Comparison of ENCODE assay signal across 9 cellular contexts in the genomic region with DNA sequence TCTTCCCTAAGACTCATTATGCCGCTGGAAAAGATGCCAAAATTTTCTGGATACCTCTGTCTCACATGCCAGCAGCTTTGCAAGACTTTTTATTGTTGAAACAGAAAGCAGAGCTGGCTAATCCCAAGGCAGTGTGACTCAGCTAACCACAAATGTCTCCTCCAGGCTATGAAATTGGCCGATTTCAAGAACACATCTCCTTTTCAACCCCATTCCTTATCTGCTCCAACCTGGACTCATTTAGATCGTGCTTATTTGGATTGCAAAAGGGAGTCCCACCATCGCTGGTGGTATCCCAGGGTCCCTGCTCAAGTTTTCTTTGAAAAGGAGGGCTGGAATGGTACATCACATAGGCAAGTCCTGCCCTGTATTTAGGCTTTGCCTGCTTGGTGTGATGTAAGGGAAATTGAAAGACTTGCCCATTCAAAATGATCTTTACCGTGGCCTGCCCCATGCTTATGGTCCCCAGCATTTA. TPM values are rescaled to one million over a fixed set of nuclear protein-coding genes. Genes with fewer than 3 reads are reported as not detected.
DNase-seq lines count a peak whose midpoint lies in the region; TF ChIP-seq lines count a peak whose summit lies in the region.
"Had no signal": no experiment of that assay in that cellular context is flagged by ENCODE, and none has a peak within 500 bp of the region (broad histone marks: within the 10 kb centered on the region; RNA-seq: fewer than 3 reads in every experiment).

No MANE protein-coding gene starts in this region.

- H3K27ac ChIP-seq in OCI-LY3 (ENCODE audit: low read length) = no peak overlapping the region

- no peaks in the 10 kb centered on the region for H3K36me3 Mint-ChIP-seq in activated CD4-positive, alpha-beta memory T cell treated with anti-CD3 and anti-CD28 coated beads for 36 hours
- H3K36me3 Mint-ChIP-seq in activated CD4-positive, alpha-beta memory T cell treated with anti-CD3 and anti-CD28 coated beads, Interleukin-2, amount 10 ng/mL, durations not matched to agents 7 days and 5 days (ENCODE audit: low read depth) = no peaks in the 10 kb centered on the region

- DNase-seq in activated CD4-positive, alpha-beta memory T cell treated with anti-CD3 and anti-CD28 coated beads for 36 hours = peak; percentile 31
- DNase-seq in activated CD4-positive, alpha-beta memory T cell treated with anti-CD3 and anti-CD28 coated beads, Interleukin-2, amount 10 ng/mL, durations not matched to agents 7 days and 5 days = no peak
- DNase-seq in dermis blood vessel endothelial cell = peak; percentile 20
- DNase-seq in smooth muscle cell of the brain vasculature (ENCODE audit: low read depth, low spot score) = peak; percentile 26
- no peak for DNase-seq in GM13976 (ENCODE audit: low spot score)
- DNase-seq in activated effector memory CD4-positive, alpha-beta T cell treated with Interleukin-2 at 50 U/mL for 16 hours = no peak
- DNase-seq in NCI-H82 treated with DMSO at 0.1 percent for 48 hours (lab: John Stamatoyannopoulos, UW; ENCODE audit: unreplicated experiment) = no peak
- DNase-seq: naive B cell had no signal

- POLR2A ChIA-PET in activated CD4-positive, alpha-beta memory T cell treated with anti-CD3 and anti-CD28 coated beads for 36 hours (lab: Charles Lee) = no interaction called here
- POLR2A ChIA-PET in activated CD4-positive, alpha-beta memory T cell treated with anti-CD3 and anti-CD28 coated beads, Interleukin-2, amount 10 ng/mL, durations not matched to agents 7 days and 5 days (lab: Charles Lee) = interaction anchor here (0.7 to 0.8 kb wide), 2 partner anchors 12 to 13 kb away, joined by 3 read pairs; no protein-coding TSS in a partner anchor

- peaks cover 4% of the 10 kb centered on the region for H3K36me3 ChIP-seq in OCI-LY3 (replicated peaks; ENCODE audit: low read depth, low read length)

- in situ Hi-C loops in GM13976 (cut with MboI; ENCODE audit: low sequenced_read_pairs, unreplicated experiment) = no loop called here

- no peaks in the 10 kb centered on the region for H3K27me3 ChIP-seq in OCI-LY3 (ENCODE audit: low read depth, low read length)

- no peak overlapping the region for H3K27ac Mint-ChIP-seq in activated CD4-positive, alpha-beta memory T cell treated with anti-CD3 and anti-CD28 coated beads for 36 hours
- no peak overlapping the region for H3K27ac Mint-ChIP-seq in activated CD4-positive, alpha-beta memory T cell treated with anti-CD3 and anti-CD28 coated beads, Interleukin-2, amount 10 ng/mL, durations not matched to agents 7 days and 5 days
- H3K27ac Mint-ChIP-seq: naive B cell had no signal

- intact Hi-C loops in activated CD4-positive, alpha-beta memory T cell treated with anti-CD3 and anti-CD28 coated beads for 36 hours (cut with micrococcal nuclease) = no loop called here

- peaks cover 38% of the 10 kb centered on the region for H3K4me1 ChIP-seq in OCI-LY3 (ENCODE audit: low read length)

- H4K20me1 ChIP-seq in OCI-LY3 (ENCODE audit: insufficient read depth, low read length) = no peaks in the 10 kb centered on the region

- no peaks in the 10 kb centered on the region for H3K9me3 ChIP-seq in OCI-LY3 (ENCODE audit: insufficient read depth, low read length)

- TF ChIP-seq CTCF in OCI-LY3 (IDR thresholded peaks at IDR 0.05; ENCODE audit: low read depth, low read length) (no peak), GM13976 (IDR thresholded peaks at IDR 0.05; ENCODE audit: borderline replicate concordance, control extremely low read depth, extremely low read depth, insufficient read depth, missing control alignments) (no peak)

- H3K9ac ChIP-seq in OCI-LY3 (ENCODE audit: low read length) = no peak overlapping the region

- no peaks in the 10 kb centered on the region for H3K27me3 Mint-ChIP-seq in activated CD4-positive, alpha-beta memory T cell treated with anti-CD3 and anti-CD28 coated beads for 36 hours
- H3K27me3 Mint-ChIP-seq in activated CD4-positive, alpha-beta memory T cell treated with anti-CD3 and anti-CD28 coated beads, Interleukin-2, amount 10 ng/mL, durations not matched to agents 7 days and 5 days = peaks cover 2% of the 10 kb centered on the region
- H3K27me3 Mint-ChIP-seq: naive B cell had no signal

- H3K4me2 ChIP-seq in OCI-LY3 (ENCODE audit: low read length) = peak overlapping the region; percentile 5; the same call in 1 of the 2 replicates

- CTCF ChIA-PET in activated CD4-positive, alpha-beta memory T cell treated with anti-CD3 and anti-CD28 coated beads for 36 hours (lab: Charles Lee) = interaction anchor here (0.6 to 2.4 kb wide), 7 partner anchors 14 to 301 kb away, joined by 3 to 18 read pairs (median 5); no protein-coding TSS in a partner anchor
- CTCF ChIA-PET in activated CD4-positive, alpha-beta memory T cell treated with anti-CD3 and anti-CD28 coated beads, Interleukin-2, amount 10 ng/mL, durations not matched to agents 7 days and 5 days (lab: Charles Lee) = interaction anchor here (5.2 kb wide), 1 partner anchor 13 kb away, joined by 35 read pairs; no protein-coding TSS in a partner anchor

- H3K4me3 ChIP-seq in OCI-LY3 (ENCODE audit: low read length) = no peak overlapping the region

- H3K79me2 ChIP-seq in OCI-LY3 (ENCODE audit: low read length) = no peaks in the 10 kb centered on the region

- H3K4me1 Mint-ChIP-seq in activated CD4-positive, alpha-beta memory T cell treated with anti-CD3 and anti-CD28 coated beads for 36 hours (ENCODE audit: low read depth) = peaks cover 18% of the 10 kb centered on the region
- H3K4me1 Mint-ChIP-seq in activated CD4-positive, alpha-beta memory T cell treated with anti-CD3 and anti-CD28 coated beads, Interleukin-2, amount 10 ng/mL, durations not matched to agents 7 days and 5 days = peaks cover 19% of the 10 kb centered on the region

- no peak overlapping the region for H2AFZ ChIP-seq in OCI-LY3 (ENCODE audit: low read depth, low read length)

- no peak overlapping the region for H3K4me3 Mint-ChIP-seq in activated CD4-positive, alpha-beta memory T cell treated with anti-CD3 and anti-CD28 coated beads for 36 hours
- H3K4me3 Mint-ChIP-seq in activated CD4-positive, alpha-beta memory T cell treated with anti-CD3 and anti-CD28 coated beads, Interleukin-2, amount 10 ng/mL, durations not matched to agents 7 days and 5 days = no peak overlapping the region

- H3K9me3 Mint-ChIP-seq in activated CD4-positive, alpha-beta memory T cell treated with anti-CD3 and anti-CD28 coated beads for 36 hours = no peaks in the 10 kb centered on the region
- peaks cover 2% of the 10 kb centered on the region for H3K9me3 Mint-ChIP-seq in activated CD4-positive, alpha-beta memory T cell treated with anti-CD3 and anti-CD28 coated beads, Interleukin-2, amount 10 ng/mL, durations not matched to agents 7 days and 5 days

RNA-seq across cellular contexts. Expression of gene DHRS9, which starts 26.3 kb away (rescaled TPM):
- total RNA-seq in activated CD4-positive, alpha-beta memory T cell treated with anti-CD3 and anti-CD28 coated beads for 36 hours = 1 to 10 TPM; 4.9 to 5.4 TPM
- not detected for total RNA-seq in activated CD4-positive, alpha-beta memory T cell treated with anti-CD3 and anti-CD28 coated beads, Interleukin-2, amount 10 ng/mL, durations not matched to agents 7 days and 5 days
- total RNA-seq in dermis blood vessel endothelial cell = 0.19 TPM in 1 of 2 replicates, not detected in the other

Comparison
In these comparisons a context has a peak if more than half of its experiments do, and no peak if none do; other contexts are left out.
1. DNase-seq: peak in activated CD4-positive, alpha-beta memory T cell treated with anti-CD3 and anti-CD28 coated beads for 36 hours (single experiment), dermis blood vessel endothelial cell (single experiment) and smooth muscle cell of the brain vasculature (single experiment); none in activated CD4-positive, alpha-beta memory T cell treated with anti-CD3 and anti-CD28 coated beads, Interleukin-2, amount 10 ng/mL, durations not matched to agents 7 days and 5 days (single experiment), GM13976 (single experiment), activated effector memory CD4-positive, alpha-beta T cell treated with Interleukin-2 at 50 U/mL for 16 hours (single experiment) and NCI-H82 treated with DMSO at 0.1 percent for 48 hours (single experiment).